ENCODE assay signal across 12 cellular contexts in the genomic region with DNA sequence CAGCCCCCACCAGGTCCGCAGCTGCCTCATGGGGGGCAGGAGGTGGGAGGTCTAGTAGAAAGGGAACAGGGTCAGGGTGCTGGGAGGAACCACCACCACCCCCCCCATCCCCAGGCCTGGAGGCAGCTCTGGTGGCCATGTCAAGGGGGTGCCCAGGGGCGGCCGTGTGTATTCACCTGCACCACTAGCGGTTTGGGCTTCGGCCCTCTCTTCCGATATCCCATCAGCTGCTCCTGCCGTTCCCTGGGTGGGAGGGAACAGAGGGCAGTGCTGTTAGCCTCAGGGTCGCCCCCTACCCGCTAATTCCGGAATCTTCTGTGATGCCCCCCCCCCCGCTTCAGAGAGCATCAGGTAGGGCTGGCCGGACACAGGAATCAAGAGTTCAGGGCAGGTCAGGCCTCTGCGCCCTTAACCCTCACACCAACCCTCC. TPM values are rescaled to one million over a fixed set of nuclear protein-coding genes. Genes with fewer than 3 reads are reported as not detected.
A peak's percentile ranks its signal among the peaks of the same experiment; 100 is the strongest.
DNase-seq lines count a peak whose midpoint lies in the region; FAIRE-seq and TF ChIP-seq lines count a peak whose summit lies in the region.
"Had no signal": no experiment of that assay in that cellular context is flagged by ENCODE, and none has a peak within 500 bp of the region (broad histone marks: within the 10 kb centered on the region; RNA-seq: fewer than 3 reads in every experiment).

No MANE protein-coding gene starts in this region.

- DNase-seq in ELF-1 (ENCODE audit: low read depth, low spot score) (peak; percentile 66), endodermal cell (peak; percentile 87), NOMO-1 (lab: John Stamatoyannopoulos, UW; ENCODE audit: unreplicated experiment in 2 of 2) (no peak), RCC 7860 (ENCODE audit: low spot score) (no peak), NCI-H69 (lab: John Stamatoyannopoulos, UW) (no peak)
- DNase-seq: gastrocnemius medialis, NCI-H446 treated with DMSO at 0.1 percent for 48 hours had no signal

- FAIRE-seq in RCC 7860 (lab: Jason Lieb, UNC), result no peak
- FAIRE-seq: GM19239 had no signal

- H3K79me2 ChIP-seq in Loucy (ENCODE audit: insufficient read depth, low read length) (peaks cover 85% of the 10 kb centered on the region), parathyroid adenoma (peaks cover 23% of the 10 kb centered on the region)

- peaks cover 15% of the 10 kb centered on the region; the same call in 1 of the 2 replicates for H3K36me3 ChIP-seq in Loucy (ENCODE audit: insufficient read depth, low read length)
- H3K36me3 ChIP-seq in endodermal cell (ENCODE audit: control insufficient read depth, insufficient read depth, low read length), result no peaks in the 10 kb centered on the region
- H3K36me3 ChIP-seq in parathyroid adenoma (ENCODE audit: control insufficient read depth, insufficient read depth, low read length), result no peaks in the 10 kb centered on the region
- H3K36me3 ChIP-seq: gastrocnemius medialis had no signal

- no peak for TF ChIP-seq CTCF in Loucy (conservative IDR thresholded peaks at IDR 0.05; ENCODE audit: low read length)
- TF ChIP-seq CTCF in endodermal cell (conservative IDR thresholded peaks at IDR 0.05), result no peak
- no peak for TF ChIP-seq CTCF in parathyroid adenoma (IDR thresholded peaks at IDR 0.05)

- peaks cover 20% of the 10 kb centered on the region for H3K4me1 ChIP-seq in Loucy (ENCODE audit: insufficient read depth, low read length, poor library complexity, severe bottlenecking)
- peaks cover 15% of the 10 kb centered on the region for H3K4me1 ChIP-seq in endodermal cell (ENCODE audit: control insufficient read depth, insufficient read depth, low read length)
- peaks cover 25% of the 10 kb centered on the region for H3K4me1 ChIP-seq in parathyroid adenoma

- H3K4me2 ChIP-seq in Loucy (ENCODE audit: low read depth, low read length, poor library complexity, severe bottlenecking) (peak overlapping the region; percentile 84), parathyroid adenoma (ENCODE audit: low read length) (peak overlapping the region; percentile 100)

- H3K9me2 ChIP-seq in Loucy (replicated peaks; ENCODE audit: low read depth, low read length), result no peaks in the 10 kb centered on the region

- H3K36me3 Mint-ChIP-seq in endodermal cell (ENCODE audit: low read depth), result no peaks in the 10 kb centered on the region

- H3K27me3 ChIP-seq in Loucy (ENCODE audit: insufficient read depth, low read length, poor library complexity, severe bottlenecking), result no peaks in the 10 kb centered on the region
- H3K27me3 ChIP-seq in endodermal cell (ENCODE audit: control insufficient read depth, insufficient read depth, low read length, poor library complexity, severe bottlenecking), result peaks cover 87% of the 10 kb centered on the region
- no peaks in the 10 kb centered on the region for H3K27me3 ChIP-seq in parathyroid adenoma (ENCODE audit: control insufficient read depth, insufficient read depth, low read length)
- H3K27me3 ChIP-seq: Peyer's patch had no signal

- H3K9me3 ChIP-seq in Loucy (ENCODE audit: insufficient read depth, low read depth, low read length) (no peaks in the 10 kb centered on the region), endodermal cell (ENCODE audit: control insufficient read depth, low read length) (no peaks in the 10 kb centered on the region), parathyroid adenoma (ENCODE audit: control insufficient read depth, low read length) (no peaks in the 10 kb centered on the region)
- H3K9me3 ChIP-seq: gastrocnemius medialis, Peyer's patch had no signal

- H3F3A ChIP-seq in Loucy (ENCODE audit: low read depth), result peaks cover 6% of the 10 kb centered on the region; the same call in 1 of the 2 replicates

- H3K27ac ChIP-seq in endodermal cell (ENCODE audit: low read depth, low read length), result no peak overlapping the region
- H3K27ac ChIP-seq in parathyroid adenoma, result no peak overlapping the region
- H3K27ac ChIP-seq: gastrocnemius medialis had no signal

- peaks cover 74% of the 10 kb centered on the region for H4K20me1 ChIP-seq in Loucy (ENCODE audit: insufficient read depth, low read length, poor library complexity, severe bottlenecking)

- WGBS in endodermal cell (ENCODE audit: insufficient coverage in 1 of 2, insufficient read length in 1 of 2), 2 experiments, result 22 to 27% methylated on average over 6 to 12 of the region's 13 CpGs

- peaks cover 5% of the 10 kb centered on the region for H3K9me3 Mint-ChIP-seq in endodermal cell

- H2AFZ ChIP-seq in Loucy (ENCODE audit: low read length), result no peak overlapping the region
- H2AFZ ChIP-seq in parathyroid adenoma, result no peak overlapping the region

- H3K4me3 Mint-ChIP-seq in endodermal cell, result peak overlapping the region; percentile 67
- H3K4me3 Mint-ChIP-seq: activated CD4-positive, alpha-beta T cell treated with anti-CD3 and anti-CD28 coated beads for 36 hours had no signal

- peaks cover 88% of the 10 kb centered on the region for H3K27me3 Mint-ChIP-seq in endodermal cell (ENCODE audit: insufficient read depth)

- peak overlapping the region; percentile 44 for H3K27ac Mint-ChIP-seq in endodermal cell
- H3K27ac Mint-ChIP-seq: activated CD4-positive, alpha-beta T cell treated with anti-CD3 and anti-CD28 coated beads for 36 hours had no signal

- peak overlapping the region; percentile 99 for H3K4me3 ChIP-seq in Loucy (ENCODE audit: low read length, poor library complexity, severe bottlenecking)
- H3K4me3 ChIP-seq in endodermal cell (ENCODE audit: low read length), result no peak overlapping the region
- peak overlapping the region; percentile 81 for H3K4me3 ChIP-seq in parathyroid adenoma (ENCODE audit: low read depth, low read length)
- H3K4me3 ChIP-seq: gastrocnemius medialis had no signal

- peak overlapping the region; percentile 92 for H3K9ac ChIP-seq in Loucy (ENCODE audit: low read depth, low read length, poor library complexity, severe bottlenecking)
- H3K9ac ChIP-seq in endodermal cell (ENCODE audit: extremely low read depth, low read length, poor library complexity, severe bottlenecking), result no peak overlapping the region
- no peak overlapping the region for H3K9ac ChIP-seq in parathyroid adenoma

- peaks cover 17% of the 10 kb centered on the region for H3K4me1 Mint-ChIP-seq in endodermal cell

RNA-seq across cellular contexts. Expression of gene CBX4, which starts 3.8 kb away (rescaled TPM):
- 1 to 10 TPM; 4.2 to 4.9 TPM for total RNA-seq in endodermal cell
- 14.4 TPM for polyA plus RNA-seq in endodermal cell (2013, experiment 1 of 2)
- 9.6 TPM for polyA plus RNA-seq in endodermal cell (2013, experiment 2 of 2)

RNA-seq across cellular contexts. Expression of gene CBX8, which starts 38.6 kb away (rescaled TPM):
- total RNA-seq in endodermal cell, result 1 to 10 TPM; 5.4 to 5.6 TPM
- polyA plus RNA-seq in endodermal cell (2013, experiment 1 of 2), result 11.0 TPM
- polyA plus RNA-seq in endodermal cell (2013, experiment 2 of 2), result 8.7 TPM

RNA-seq across cellular contexts. Expression of gene CBX2, which starts 57.5 kb away (rescaled TPM):
- total RNA-seq in endodermal cell, result 10 to 100 TPM; 75.0 to 78.6 TPM
- polyA plus RNA-seq in endodermal cell (2013, experiment 1 of 2), result 74.2 TPM
- polyA plus RNA-seq in endodermal cell (2013, experiment 2 of 2), result 70.5 TPM

Comparison
In these comparisons a context has a peak if more than half of its experiments do, and no peak if none do; other contexts are left out.
1. DNase-seq: peak in ELF-1 (single experiment) and endodermal cell (single experiment); none in NOMO-1 (0 of 2), RCC 7860 (single experiment) and NCI-H69 (single experiment).